ENCODE assay signal across 8 cellular contexts in the genomic region with DNA sequence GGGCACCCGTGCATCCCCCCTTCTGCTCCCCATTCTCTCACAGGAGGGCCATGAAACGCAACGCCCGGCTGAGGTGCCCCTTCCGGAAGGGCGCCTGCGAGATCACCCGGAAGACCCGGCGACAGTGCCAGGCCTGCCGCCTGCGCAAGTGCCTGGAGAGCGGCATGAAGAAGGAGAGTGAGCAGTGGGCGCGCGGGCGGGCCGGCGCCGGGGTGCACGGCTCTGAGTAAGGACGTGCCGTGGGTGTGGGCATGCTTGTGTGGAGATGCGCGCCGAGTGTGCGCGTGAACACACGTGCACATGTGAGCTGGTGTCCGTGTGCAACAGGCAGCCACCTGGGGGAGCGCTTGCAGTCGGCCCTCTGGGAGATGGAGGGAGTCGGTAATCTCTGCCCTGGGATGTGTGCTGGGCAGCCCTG. TPM values are rescaled to one million over a fixed set of nuclear protein-coding genes. Genes with fewer than 3 reads are reported as not detected.
DNase-seq lines count a peak whose midpoint lies in the region; ATAC-seq, FAIRE-seq and TF ChIP-seq lines count a peak whose summit lies in the region.

No MANE protein-coding gene starts in this region.

- H3K9me3 ChIP-seq in AG04450 (ENCODE audit: control insufficient read depth, insufficient read depth, low read length) (no peaks in the 10 kb centered on the region; the same call in 1 of the 2 replicates), duodenal mucosa (ENCODE audit: control insufficient read depth in 1 of 2, low read length in 2 of 2) (no peaks in the 10 kb centered on the region), thymus (ENCODE audit: control insufficient read depth) (no peaks in the 10 kb centered on the region)

- H3K27ac ChIP-seq in AG04450 (ENCODE audit: low read depth, low read length) (no peak overlapping the region), duodenal mucosa (ENCODE audit: low read depth, low read length) (no peak overlapping the region), thymus (ENCODE audit: low read depth) (no peak overlapping the region)

- H3K27me3 ChIP-seq in AG04450 (ENCODE audit: control insufficient read depth, insufficient read depth, low read length) = peaks cover 25% of the 10 kb centered on the region
- H3K27me3 ChIP-seq in duodenal mucosa (ENCODE audit: control insufficient read depth in 1 of 2, insufficient read depth in 2 of 2, low read length in 2 of 2) = no peaks in the 10 kb centered on the region
- no peaks in the 10 kb centered on the region for H3K27me3 ChIP-seq in thymus (ENCODE audit: control insufficient read depth, insufficient read depth)

- H3K4me1 ChIP-seq in duodenal mucosa (ENCODE audit: control insufficient read depth in 1 of 2, insufficient read depth in 2 of 2, low read length in 2 of 2) = no peaks in the 10 kb centered on the region
- peaks cover 4% of the 10 kb centered on the region for H3K4me1 ChIP-seq in thymus (ENCODE audit: control insufficient read depth, insufficient read depth, low read length)

- POLR2A ChIA-PET in AG04450 (lab: Yijun Ruan, JAX) = no interaction called here

- peaks cover 10 to 13% of the 10 kb centered on the region in 2 donors for H3K4me1 Mint-ChIP-seq in natural killer cell

- H3K27me3 Mint-ChIP-seq in natural killer cell (ENCODE audit: low read depth in 2 of 2) = peaks cover 0 to 4% of the 10 kb centered on the region in 2 donors

- TF ChIP-seq CTCF in AG04450 (IDR thresholded peaks at IDR 0.05; ENCODE audit: low read depth, low read length) = peak; percentile 33
- TF ChIP-seq CTCF in natural killer cell (IDR thresholded peaks at IDR 0.05) = no peak

- H3K36me3 Mint-ChIP-seq in natural killer cell = no peaks in the 10 kb centered on the region

- H3K4me3 ChIP-seq in AG04450 (ENCODE audit: low read depth, low read length) (peak overlapping the region; percentile 46), duodenal mucosa (ENCODE audit: low read depth in 1 of 2, low read length in 2 of 2) (peak overlapping the region; percentile 55 to 69), thymus (ENCODE audit: low read length) (peak overlapping the region; percentile 58)

- intact Hi-C loops in natural killer cell (cut with micrococcal nuclease) = no loop called here

- H3K9ac ChIP-seq in duodenal mucosa (ENCODE audit: low read depth in 1 of 2, low read length in 2 of 2) = peak overlapping the region in 1 of 2 donors; percentile 9

- under 1% methylated on average over 33 of the region's 33 CpGs for WGBS in thymus

- peak overlapping the region; percentile 50 to 93 for H3K27ac Mint-ChIP-seq in natural killer cell

- peak overlapping the region; percentile 96 for H3K4me3 Mint-ChIP-seq in natural killer cell

- CTCF ChIA-PET in AG04450 (lab: Charles Lee) = no interaction called here

- H3K36me3 ChIP-seq in duodenal mucosa (ENCODE audit: control insufficient read depth in 1 of 2, insufficient read depth in 2 of 2, low read length in 2 of 2) (peaks cover 10 to 45% of the 10 kb centered on the region in 2 donors), thymus (ENCODE audit: control insufficient read depth, insufficient read depth) (no peaks in the 10 kb centered on the region)

- DNase-seq in AG04450 (ENCODE audit: low read depth, low spot score) = no peak
- DNase-seq in activated CD4-positive, alpha-beta T cell treated with anti-CD3 and anti-CD28 coated beads for 4 hours = peak; percentile 63 to 70
- peak; percentile 27 for DNase-seq in natural killer cell
- no peak for DNase-seq in urothelium cell line (ENCODE audit: low spot score)

- ATAC-seq in GM19025 (IDR thresholded peaks at IDR 0.05; ENCODE audit: low read depth, unreplicated experiment) (peak; percentile 86), HG03175 (IDR thresholded peaks at IDR 0.05; ENCODE audit: unreplicated experiment) (peak; percentile 81), natural killer cell (peak; percentile 81 to 88 (median 83))

- no peak for FAIRE-seq in urothelium cell line (lab: Jason Lieb, UNC)

- H3K9me3 Mint-ChIP-seq in natural killer cell = no peaks in the 10 kb centered on the region

RNA-seq across cellular contexts. Expression of a gene that starts 28.1 kb away (rescaled TPM):
- polyA plus RNA-seq in AG04450 (2011; rRNA removed) = not detected in 2 replicates
- polyA minus RNA-seq in AG04450 (2011; rRNA and poly(A)+ RNA removed) = not detected in 2 replicates
- total RNA-seq in natural killer cell = under 1 TPM; 0.13 to 0.25 (median 0.16) TPM
- 0.21 TPM for polyA plus RNA-seq in thymus

Comparison
In these comparisons a context has a peak if more than half of its experiments do, and no peak if none do; other contexts are left out.
1. DNase-seq: peak in activated CD4-positive, alpha-beta T cell treated with anti-CD3 and anti-CD28 coated beads for 4 hours (2 of 2) and natural killer cell (single experiment); none in AG04450 (single experiment) and urothelium cell line (single experiment).
2. Peak in every context shown above with its lines, with median percentiles within 50 percentile points of each other: H3K4me3 ChIP-seq and ATAC-seq.